16 cellular contexts compared by ENCODE assay signal in the genomic region with DNA sequence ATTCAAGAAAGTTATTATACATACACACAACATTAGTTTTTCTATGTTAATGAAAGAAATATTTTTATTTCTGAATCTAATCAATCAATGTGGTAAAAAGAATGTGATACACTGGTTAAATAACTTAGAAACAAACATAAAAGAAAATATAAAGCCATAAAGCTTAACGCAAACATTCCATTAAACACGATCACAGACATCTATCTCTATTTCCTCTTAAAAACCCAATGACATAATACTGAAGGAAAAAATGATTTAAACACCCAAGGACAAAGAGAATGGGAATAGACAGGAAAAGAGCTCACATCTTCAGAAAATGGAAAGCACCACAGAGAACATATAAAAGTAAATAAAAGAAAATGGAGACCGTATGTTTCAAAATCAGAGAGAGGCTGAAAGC. TPM values are rescaled to one million over a fixed set of nuclear protein-coding genes. Genes with fewer than 3 reads are reported as not detected.
A peak's percentile ranks its signal among the peaks of the same experiment; 100 is the strongest.
DNase-seq lines count a peak whose midpoint lies in the region; ATAC-seq, FAIRE-seq and TF ChIP-seq lines count a peak whose summit lies in the region.
"Had no signal": no experiment of that assay in that cellular context is flagged by ENCODE, and none has a peak within 500 bp of the region (broad histone marks: within the 10 kb centered on the region; RNA-seq: fewer than 3 reads in every experiment).

No MANE protein-coding gene starts in this region.

- no peak for TF ChIP-seq EP300 in SK-N-SH (IDR thresholded peaks at IDR 0.05; ENCODE audit: borderline replicate concordance in 1 of 2, low read depth in 1 of 2, low read length in 1 of 2)

- H3K79me2 ChIP-seq in SK-N-SH (ENCODE audit: insufficient read depth) = peaks cover 6% of the 10 kb centered on the region; the same call in 1 of the 2 replicates

- peaks cover 10% of the 10 kb centered on the region for H3K4me1 Mint-ChIP-seq in activated naive CD4-positive, alpha-beta T cell treated with anti-CD3 and anti-CD28 coated beads, Interleukin-2, amount 50 U/mL, for 24 hours
- peaks cover 2% of the 10 kb centered on the region for H3K4me1 Mint-ChIP-seq in memory B cell
- H3K4me1 Mint-ChIP-seq: H9 had no signal

- no peaks in the 10 kb centered on the region for H3K27me3 ChIP-seq in SK-N-SH (ENCODE audit: insufficient read depth)
- H3K27me3 ChIP-seq: BLaER1 had no signal

- H3K9me3 ChIP-seq in SK-N-MC (ENCODE audit: low read depth, low read length) (no peaks in the 10 kb centered on the region), SK-N-SH (no peaks in the 10 kb centered on the region)
- H3K9me3 ChIP-seq: BLaER1 had no signal

- H3K27me3 Mint-ChIP-seq in activated naive CD4-positive, alpha-beta T cell treated with anti-CD3 and anti-CD28 coated beads, Interleukin-2, amount 50 U/mL, for 24 hours = no peaks in the 10 kb centered on the region
- no peaks in the 10 kb centered on the region for H3K27me3 Mint-ChIP-seq in memory B cell
- H3K27me3 Mint-ChIP-seq: CD4-positive, alpha-beta memory T cell had no signal

- WGBS in SK-N-SH (ENCODE audit: low lambda C conversion rate) = 95% methylated on average over 3 of the region's 3 CpGs

- POLR2A ChIA-PET in SK-N-SH (lab: Yijun Ruan, JAX) = no interaction called here

- H3K9me3 Mint-ChIP-seq in activated naive CD4-positive, alpha-beta T cell treated with anti-CD3 and anti-CD28 coated beads, Interleukin-2, amount 50 U/mL, for 24 hours = no peaks in the 10 kb centered on the region
- H3K9me3 Mint-ChIP-seq in memory B cell = no peaks in the 10 kb centered on the region
- H3K9me3 Mint-ChIP-seq: CD4-positive, alpha-beta memory T cell; H9 had no signal

- H3K9ac ChIP-seq in SK-N-MC (ENCODE audit: insufficient read length) (no peak overlapping the region), SK-N-SH (no peak overlapping the region)
- H3K9ac ChIP-seq: BLaER1 had no signal

- peaks cover 3% of the 10 kb centered on the region; the same call in 1 of the 2 replicates for H4K20me1 ChIP-seq in SK-N-SH (ENCODE audit: insufficient read depth)
- H4K20me1 ChIP-seq: BLaER1 had no signal

- no peak overlapping the region for H3K4me3 ChIP-seq in SK-N-MC
- H3K4me3 ChIP-seq in SK-N-SH (ENCODE audit: low read depth in 2 of 2, low read length in 1 of 2) = no peak overlapping the region
- H3K4me3 ChIP-seq: BLaER1, GM12878 had no signal

- no peak for TF ChIP-seq CTCF in SK-N-SH (IDR thresholded peaks at IDR 0.05)

- CTCF ChIA-PET in SK-N-SH (lab: Yijun Ruan, JAX) = interaction anchor here (0.8 to 2.0 kb wide), 8 partner anchors 12 to 433 kb away, joined by 3 to 9 read pairs (median 4); no protein-coding TSS in a partner anchor

- H3K4me3 Mint-ChIP-seq in activated naive CD4-positive, alpha-beta T cell treated with anti-CD3 and anti-CD28 coated beads, Interleukin-2, amount 50 U/mL, for 24 hours = no peak overlapping the region
- H3K4me3 Mint-ChIP-seq in memory B cell = no peak overlapping the region
- H3K4me3 Mint-ChIP-seq: CD14-positive monocyte; CD4-positive, alpha-beta memory T cell; H9 had no signal

- peaks cover 0 to 16% of the 10 kb centered on the region in 2 experiments; a peak in 2 of 4 replicates for H3K4me1 ChIP-seq in SK-N-SH (ENCODE audit: control insufficient read depth in 1 of 2, insufficient read depth in 2 of 2, low read depth in 1 of 2, low read length in 1 of 2)
- H3K4me1 ChIP-seq: BLaER1 had no signal

- no peaks in the 10 kb centered on the region for H3K9me2 ChIP-seq in SK-N-SH

- peak overlapping the region; percentile 14; the same call in 1 of the 2 replicates for H3K27ac ChIP-seq in SK-N-MC
- H3K27ac ChIP-seq in SK-N-SH (ENCODE audit: low read depth in 2 of 2, low read length in 1 of 2) = no peak overlapping the region
- H3K27ac ChIP-seq: 22Rv1, BLaER1 had no signal

- peaks cover 11% of the 10 kb centered on the region for H3F3A ChIP-seq in SK-N-SH (replicated peaks; ENCODE audit: insufficient read depth)

- H3K36me3 ChIP-seq in SK-N-MC (ENCODE audit: insufficient read depth, low read length) (peaks cover 23% of the 10 kb centered on the region), SK-N-SH (replicated peaks in 1 of 2; ENCODE audit: control insufficient read depth in 1 of 2, insufficient read depth in 2 of 2, low read length in 1 of 2) (peaks cover 27 to 55% of the 10 kb centered on the region in 2 experiments)

- H3K27ac Mint-ChIP-seq in activated naive CD4-positive, alpha-beta T cell treated with anti-CD3 and anti-CD28 coated beads, Interleukin-2, amount 50 U/mL, for 24 hours = peak overlapping the region; percentile 36
- H3K27ac Mint-ChIP-seq in memory B cell = peak overlapping the region; percentile 1
- H3K27ac Mint-ChIP-seq: CD14-positive monocyte, H9 had no signal

- no peak for ATAC-seq in memory B cell (ENCODE audit: low read depth)
- ATAC-seq: GM12878 had no signal

- H3K36me3 Mint-ChIP-seq in activated naive CD4-positive, alpha-beta T cell treated with anti-CD3 and anti-CD28 coated beads, Interleukin-2, amount 50 U/mL, for 24 hours = peaks cover 12% of the 10 kb centered on the region
- H3K36me3 Mint-ChIP-seq in memory B cell = peaks cover 11% of the 10 kb centered on the region

- no peak for TF ChIP-seq RAD21 in SK-N-SH (IDR thresholded peaks at IDR 0.05; ENCODE audit: low read length)

- H3K4me2 ChIP-seq in SK-N-SH = no peak overlapping the region
- H3K4me2 ChIP-seq: BLaER1 had no signal

- no peak for DNase-seq in activated naive CD4-positive, alpha-beta T cell treated with anti-CD3 and anti-CD28 coated beads, Interleukin-2, amount 50 U/mL, for 16 hours
- no peak for DNase-seq in SK-N-MC (ENCODE audit: low read depth, low spot score)
- no peak for DNase-seq in memory B cell (ENCODE audit: low spot score in 2 of 2)
- no peak for DNase-seq in SK-N-SH
- DNase-seq in GM19240 (ENCODE audit: insufficient read length, low spot score) = no peak
- DNase-seq in RCC 7860 (ENCODE audit: low spot score) = no peak
- DNase-seq: CD4-positive, alpha-beta memory T cell; DMS153; DMS79 treated with DMSO at 0.1 percent for 48 hours; H9 had no signal

- H2AFZ ChIP-seq in SK-N-SH (ENCODE audit: low read depth) = no peak overlapping the region

- no peak for FAIRE-seq in RCC 7860 (lab: Jason Lieb, UNC)
- FAIRE-seq: GM12878, H1 had no signal

TF ChIP-seq in SK-N-SH, 30 proteins besides CTCF, POLR2A, EP300 and RAD21 (continues in another document):
- TF ChIP-seq RCOR1 (IDR thresholded peaks at IDR 0.05; ENCODE audit: low read length) = no peak
- TF ChIP-seq, protein P1, sequence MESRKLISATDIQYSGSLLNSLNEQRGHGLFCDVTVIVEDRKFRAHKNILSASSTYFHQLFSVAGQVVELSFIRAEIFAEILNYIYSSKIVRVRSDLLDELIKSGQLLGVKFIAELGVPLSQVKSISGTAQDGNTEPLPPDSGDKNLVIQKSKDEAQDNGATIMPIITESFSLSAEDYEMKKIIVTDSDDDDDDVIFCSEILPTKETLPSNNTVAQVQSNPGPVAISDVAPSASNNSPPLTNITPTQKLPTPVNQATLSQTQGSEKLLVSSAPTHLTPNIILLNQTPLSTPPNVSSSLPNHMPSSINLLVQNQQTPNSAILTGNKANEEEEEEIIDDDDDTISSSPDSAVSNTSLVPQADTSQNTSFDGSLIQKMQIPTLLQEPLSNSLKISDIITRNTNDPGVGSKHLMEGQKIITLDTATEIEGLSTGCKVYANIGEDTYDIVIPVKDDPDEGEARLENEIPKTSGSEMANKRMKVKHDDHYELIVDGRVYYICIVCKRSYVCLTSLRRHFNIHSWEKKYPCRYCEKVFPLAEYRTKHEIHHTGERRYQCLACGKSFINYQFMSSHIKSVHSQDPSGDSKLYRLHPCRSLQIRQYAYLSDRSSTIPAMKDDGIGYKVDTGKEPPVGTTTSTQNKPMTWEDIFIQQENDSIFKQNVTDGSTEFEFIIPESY (IDR thresholded peaks at IDR 0.05; ENCODE audit: borderline replicate concordance, low read depth) = no peak
- no peak for TF ChIP-seq EZH2phosphoT487 (IDR thresholded peaks at IDR 0.05; ENCODE audit: borderline replicate concordance, low read depth)
- TF ChIP-seq, protein P2, sequence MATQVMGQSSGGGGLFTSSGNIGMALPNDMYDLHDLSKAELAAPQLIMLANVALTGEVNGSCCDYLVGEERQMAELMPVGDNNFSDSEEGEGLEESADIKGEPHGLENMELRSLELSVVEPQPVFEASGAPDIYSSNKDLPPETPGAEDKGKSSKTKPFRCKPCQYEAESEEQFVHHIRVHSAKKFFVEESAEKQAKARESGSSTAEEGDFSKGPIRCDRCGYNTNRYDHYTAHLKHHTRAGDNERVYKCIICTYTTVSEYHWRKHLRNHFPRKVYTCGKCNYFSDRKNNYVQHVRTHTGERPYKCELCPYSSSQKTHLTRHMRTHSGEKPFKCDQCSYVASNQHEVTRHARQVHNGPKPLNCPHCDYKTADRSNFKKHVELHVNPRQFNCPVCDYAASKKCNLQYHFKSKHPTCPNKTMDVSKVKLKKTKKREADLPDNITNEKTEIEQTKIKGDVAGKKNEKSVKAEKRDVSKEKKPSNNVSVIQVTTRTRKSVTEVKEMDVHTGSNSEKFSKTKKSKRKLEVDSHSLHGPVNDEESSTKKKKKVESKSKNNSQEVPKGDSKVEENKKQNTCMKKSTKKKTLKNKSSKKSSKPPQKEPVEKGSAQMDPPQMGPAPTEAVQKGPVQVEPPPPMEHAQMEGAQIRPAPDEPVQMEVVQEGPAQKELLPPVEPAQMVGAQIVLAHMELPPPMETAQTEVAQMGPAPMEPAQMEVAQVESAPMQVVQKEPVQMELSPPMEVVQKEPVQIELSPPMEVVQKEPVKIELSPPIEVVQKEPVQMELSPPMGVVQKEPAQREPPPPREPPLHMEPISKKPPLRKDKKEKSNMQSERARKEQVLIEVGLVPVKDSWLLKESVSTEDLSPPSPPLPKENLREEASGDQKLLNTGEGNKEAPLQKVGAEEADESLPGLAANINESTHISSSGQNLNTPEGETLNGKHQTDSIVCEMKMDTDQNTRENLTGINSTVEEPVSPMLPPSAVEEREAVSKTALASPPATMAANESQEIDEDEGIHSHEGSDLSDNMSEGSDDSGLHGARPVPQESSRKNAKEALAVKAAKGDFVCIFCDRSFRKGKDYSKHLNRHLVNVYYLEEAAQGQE (IDR thresholded peaks at IDR 0.05; ENCODE audit: low read depth, low read length) = no peak
- no peak for TF ChIP-seq FOSL2 (IDR thresholded peaks at IDR 0.05; ENCODE audit: borderline replicate concordance, low read depth)
- TF ChIP-seq FOXM1 (IDR thresholded peaks at IDR 0.05; ENCODE audit: low read depth) = no peak
- TF ChIP-seq NRF1 (IDR thresholded peaks at IDR 0.05; ENCODE audit: low read depth, low read length) = no peak
- no peak for TF ChIP-seq GATA2 (CRISPR knock-in tag; IDR thresholded peaks at IDR 0.05)
- TF ChIP-seq POLR2AphosphoS5 (IDR thresholded peaks at IDR 0.05; ENCODE audit: low read depth, low read length) = no peak
- no peak for TF ChIP-seq ELF1 (IDR thresholded peaks at IDR 0.05)

RNA-seq across cellular contexts. Expression of gene ZUP1, which starts 19.4 kb away (rescaled TPM):
- 5.5 and 7.1 TPM in 2 replicates for polyA plus RNA-seq in SK-N-SH (2012; rRNA removed)
- 6.2 and 6.3 TPM in 2 replicates for polyA plus RNA-seq in SK-N-SH (2012; cell fraction: cytosol; rRNA removed)
- 13.5 and 23.9 TPM in 2 replicates for polyA plus RNA-seq in SK-N-SH (2012; cell fraction: nucleus; rRNA removed)

RNA-seq across cellular contexts. Expression of gene KPNA5, which starts 31.9 kb away (rescaled TPM):
- polyA plus RNA-seq in SK-N-SH (2012; rRNA removed) = 1.9 and 2.3 TPM in 2 replicates
- polyA plus RNA-seq in SK-N-SH (2012; cell fraction: cytosol; rRNA removed) = 2.8 and 2.9 TPM in 2 replicates
- 1.6 and 3.8 TPM in 2 replicates for polyA plus RNA-seq in SK-N-SH (2012; cell fraction: nucleus; rRNA removed)

RNA-seq across cellular contexts. Expression of gene RSPH4A, which starts 32.9 kb away (rescaled TPM):
- 0.30 and 0.37 TPM in 2 replicates for polyA plus RNA-seq in SK-N-SH (2012; rRNA removed)
- 0.26 and 0.27 TPM in 2 replicates for polyA plus RNA-seq in SK-N-SH (2012; cell fraction: cytosol; rRNA removed)
- polyA plus RNA-seq in SK-N-SH (2012; cell fraction: nucleus; rRNA removed) = 0.81 and 0.89 TPM in 2 replicates
- polyA plus RNA-seq: CD14-positive monocyte; CD4-positive, alpha-beta memory T cell had no signal
